In the genomic region with DNA sequence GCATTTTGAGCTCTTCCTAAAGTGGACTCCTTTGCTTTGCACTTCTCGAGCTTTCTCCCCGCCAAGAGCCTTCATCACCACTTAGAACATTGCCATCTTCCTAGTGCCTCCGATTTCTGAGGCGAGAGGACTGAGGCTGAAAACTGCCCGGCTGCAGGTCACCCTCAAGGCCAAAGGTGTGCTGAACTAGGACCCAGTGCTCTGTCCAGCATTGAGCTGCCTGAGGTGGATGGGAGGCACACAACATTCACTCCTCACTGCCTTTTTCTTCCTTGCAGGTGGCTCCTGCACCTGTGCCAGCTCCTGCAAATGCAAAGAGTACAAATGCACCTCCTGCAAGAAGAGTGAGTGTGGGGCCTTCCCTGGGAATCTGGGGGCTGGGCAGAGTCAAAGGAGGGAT, we compare ENCODE assay signal across 1 cellular context.
TF ChIP-seq lines count a peak whose summit lies in the region.

No MANE protein-coding gene starts in this region.

TF ChIP-seq in GM23338, 12 proteins besides CTCF, POLR2A, EP300 and RAD21:
- TF ChIP-seq, protein P1, sequence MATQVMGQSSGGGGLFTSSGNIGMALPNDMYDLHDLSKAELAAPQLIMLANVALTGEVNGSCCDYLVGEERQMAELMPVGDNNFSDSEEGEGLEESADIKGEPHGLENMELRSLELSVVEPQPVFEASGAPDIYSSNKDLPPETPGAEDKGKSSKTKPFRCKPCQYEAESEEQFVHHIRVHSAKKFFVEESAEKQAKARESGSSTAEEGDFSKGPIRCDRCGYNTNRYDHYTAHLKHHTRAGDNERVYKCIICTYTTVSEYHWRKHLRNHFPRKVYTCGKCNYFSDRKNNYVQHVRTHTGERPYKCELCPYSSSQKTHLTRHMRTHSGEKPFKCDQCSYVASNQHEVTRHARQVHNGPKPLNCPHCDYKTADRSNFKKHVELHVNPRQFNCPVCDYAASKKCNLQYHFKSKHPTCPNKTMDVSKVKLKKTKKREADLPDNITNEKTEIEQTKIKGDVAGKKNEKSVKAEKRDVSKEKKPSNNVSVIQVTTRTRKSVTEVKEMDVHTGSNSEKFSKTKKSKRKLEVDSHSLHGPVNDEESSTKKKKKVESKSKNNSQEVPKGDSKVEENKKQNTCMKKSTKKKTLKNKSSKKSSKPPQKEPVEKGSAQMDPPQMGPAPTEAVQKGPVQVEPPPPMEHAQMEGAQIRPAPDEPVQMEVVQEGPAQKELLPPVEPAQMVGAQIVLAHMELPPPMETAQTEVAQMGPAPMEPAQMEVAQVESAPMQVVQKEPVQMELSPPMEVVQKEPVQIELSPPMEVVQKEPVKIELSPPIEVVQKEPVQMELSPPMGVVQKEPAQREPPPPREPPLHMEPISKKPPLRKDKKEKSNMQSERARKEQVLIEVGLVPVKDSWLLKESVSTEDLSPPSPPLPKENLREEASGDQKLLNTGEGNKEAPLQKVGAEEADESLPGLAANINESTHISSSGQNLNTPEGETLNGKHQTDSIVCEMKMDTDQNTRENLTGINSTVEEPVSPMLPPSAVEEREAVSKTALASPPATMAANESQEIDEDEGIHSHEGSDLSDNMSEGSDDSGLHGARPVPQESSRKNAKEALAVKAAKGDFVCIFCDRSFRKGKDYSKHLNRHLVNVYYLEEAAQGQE (IDR thresholded peaks at IDR 0.05; ENCODE audit: unreplicated experiment): peak; percentile 57
- TF ChIP-seq POLR2AphosphoS5 (IDR thresholded peaks at IDR 0.05; ENCODE audit: low read depth): no peak
